ENCODE assay signal across 12 cellular contexts in the genomic region with DNA sequence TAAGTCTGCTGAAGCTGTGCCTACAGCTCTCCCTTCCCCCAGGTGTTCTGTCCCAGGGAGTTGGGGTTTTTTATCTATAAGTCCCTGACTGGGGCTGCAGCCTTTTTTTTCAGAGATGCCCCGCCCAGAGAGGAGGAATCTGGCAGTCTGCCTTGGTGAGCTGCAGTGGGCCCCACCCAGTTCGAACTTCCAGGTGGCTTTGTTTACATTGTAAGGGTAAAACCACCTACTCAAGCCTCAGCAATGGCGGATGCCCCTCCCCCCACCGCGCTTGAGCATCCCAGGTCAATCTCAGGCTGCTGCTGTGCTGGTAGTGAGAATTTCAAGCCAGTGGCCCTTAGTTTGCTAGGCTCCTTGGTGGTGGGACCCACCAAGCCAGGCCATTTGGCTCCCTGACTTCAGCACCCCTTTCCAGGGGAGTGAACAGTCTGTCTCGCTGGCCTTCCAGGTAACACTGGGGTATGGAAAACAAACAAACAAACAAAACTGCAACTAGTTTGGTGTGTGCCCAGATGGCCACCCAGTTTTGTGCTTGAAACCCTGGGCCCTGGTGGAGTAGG.
A peak's percentile ranks its signal among the peaks of the same experiment; 100 is the strongest.
DNase-seq lines count a peak whose midpoint lies in the region; ATAC-seq and TF ChIP-seq lines count a peak whose summit lies in the region.
"Had no signal": no experiment of that assay in that cellular context is flagged by ENCODE, and none has a peak within 500 bp of the region (broad histone marks: within the 10 kb centered on the region; RNA-seq: fewer than 3 reads in every experiment).

No MANE protein-coding gene starts in this region.

- DNase-seq in ELF-1 (ENCODE audit: low read depth, low spot score) (peak; percentile 80), NCI-H128 (lab: John Stamatoyannopoulos, UW; ENCODE audit: unreplicated experiment) (peak; percentile 37), PC-9 (peak; percentile 50 to 88), left colon (peak; percentile 75 to 84), NCI-H446 (lab: John Stamatoyannopoulos, UW) (no peak)
- DNase-seq in stimulated activated CD4-positive, alpha-beta T cell treated with anti-CD3 and anti-CD28 coated beads, Interleukin-2, amount 100 ng/mL, for 48 hours: no peak
- DNase-seq in activated effector memory CD4-positive, alpha-beta T cell treated with anti-CD3 and anti-CD28 coated beads, Interleukin-2, amount 50 U/mL, for 16 hours: no peak
- DNase-seq: activated naive CD8-positive, alpha-beta T cell treated with anti-CD3 and anti-CD28 coated beads, Interleukin-2, amount 10 ng/mL, durations not matched to agents 7 days and 5 days; C1 segment of cervical spinal cord; naive thymus-derived CD8-positive, alpha-beta T cell had no signal

- H3K9me2 ChIP-seq in PC-9 (ENCODE audit: insufficient read depth): peaks cover 4% of the 10 kb centered on the region; the same call in 1 of the 2 replicates

- POLR2A ChIA-PET in PC-9 (lab: Charles Lee; ENCODE audit: unreplicated experiment): interaction anchor here (0.6 kb wide), 1 partner anchor 37 kb away, joined by 4 read pairs; no protein-coding TSS in a partner anchor

- no peaks in the 10 kb centered on the region for H3K27me3 ChIP-seq in PC-9 (ENCODE audit: insufficient read depth, low read depth)

- H3K4me2 ChIP-seq in PC-9: peak overlapping the region; percentile 2; the same call in 1 of the 2 replicates

- no peaks in the 10 kb centered on the region for H3K9me3 ChIP-seq in PC-9 (ENCODE audit: insufficient read depth, low read depth)

- TF ChIP-seq CTCF in PC-9 (conservative IDR thresholded peaks at IDR 0.05): no peak

- H3K79me2 ChIP-seq in PC-9 (ENCODE audit: low read depth): no peaks in the 10 kb centered on the region

- no peak overlapping the region for H2AFZ ChIP-seq in PC-9

- H4K20me1 ChIP-seq in PC-9 (ENCODE audit: insufficient read depth): no peaks in the 10 kb centered on the region

- no peaks in the 10 kb centered on the region for H3F3A ChIP-seq in PC-9 (ENCODE audit: insufficient read depth, low read depth)

- no TSS peak for BruUV-seq in PC-9 (replicated peaks; lab: Mats Ljungman, UMichigan)

- peaks cover 6% of the 10 kb centered on the region; the same call in 1 of the 2 replicates for H3K4me1 ChIP-seq in PC-9 (replicated peaks; ENCODE audit: insufficient read depth)

- CTCF ChIA-PET in PC-9 (lab: Charles Lee): no interaction called here

- peak; percentile 88 for ATAC-seq in left colon
- no peak for ATAC-seq in GM18861 (IDR thresholded peaks at IDR 0.05; ENCODE audit: unreplicated experiment)
- ATAC-seq: naive thymus-derived CD8-positive, alpha-beta T cell had no signal

- no peak overlapping the region for H3K27ac ChIP-seq in PC-9
- H3K27ac ChIP-seq: HL-60 had no signal

- intact Hi-C loops in PC-9 (cut with micrococcal nuclease; ENCODE audit: unreplicated experiment): loop anchor here (5.0 kb wide), 1 partner anchor 74 kb away; no protein-coding TSS in a partner anchor
- intact Hi-C loops in left colon (cut with DNase I, micrococcal nuclease): no loop called here

- H3K36me3 ChIP-seq in PC-9 (ENCODE audit: low read depth): no peaks in the 10 kb centered on the region

- no peak overlapping the region for H3K4me3 ChIP-seq in PC-9

Comparison
In these comparisons a context has a peak if more than half of its experiments do, and no peak if none do; other contexts are left out.
1. DNase-seq: peak in ELF-1 (single experiment), NCI-H128 (single experiment), PC-9 (2 of 2) and left colon (2 of 2); none in stimulated activated CD4-positive, alpha-beta T cell treated with anti-CD3 and anti-CD28 coated beads, Interleukin-2, amount 100 ng/mL, for 48 hours (0 of 2), activated effector memory CD4-positive, alpha-beta T cell treated with anti-CD3 and anti-CD28 coated beads, Interleukin-2, amount 50 U/mL, for 16 hours (single experiment) and NCI-H446 (0 of 2).